Comparison of ENCODE assay signal across 26 cellular contexts in the genomic region with DNA sequence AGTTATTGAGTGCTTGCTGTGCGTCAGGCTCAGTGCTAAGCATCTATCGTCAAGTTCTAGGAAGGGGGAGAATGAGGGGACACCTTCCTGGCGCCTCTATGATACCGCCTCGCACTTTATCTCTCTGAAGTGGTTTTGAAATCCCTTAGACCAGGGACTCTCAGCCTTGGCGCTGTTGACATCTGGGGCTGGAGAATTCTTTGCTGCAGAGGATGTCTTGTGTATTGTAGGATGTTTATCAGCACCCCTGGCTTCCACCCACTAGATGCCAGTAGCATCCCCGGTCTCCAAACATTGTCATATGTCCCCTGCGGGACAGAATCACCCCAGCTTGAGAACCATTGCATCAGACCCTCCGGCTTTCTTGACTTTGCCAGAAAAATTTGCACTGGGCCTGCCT.
"Had no signal": no experiment of that assay in that cellular context is flagged by ENCODE, and none has a peak within 500 bp of the region (broad histone marks: within the 10 kb centered on the region; RNA-seq: fewer than 3 reads in every experiment).

No MANE protein-coding gene starts in this region.

- H3K27ac ChIP-seq: hepatocyte, left ventricle myocardium inferior, pancreas, prostate gland, skin epidermis, stomach, testis, thyroid gland, transverse colon, upper lobe of left lung, vagina had no signal

- ATAC-seq: mucosa of descending colon; naive thymus-derived CD8-positive, alpha-beta T cell; pancreas; right cardiac atrium; sciatic nerve; stimulated activated naive B cell treated with anti-CD40 and anti-IgM and Interleukin-4, amounts not matched to agents 10 μg/mL and 1 μg/mL and 100 μg/mL, for 72 hours; stimulated activated naive CD8-positive, alpha-beta T cell treated with anti-CD3 and anti-CD28 coated beads, Interleukin-15, Interleukin-2, amounts not matched to agents 100 U/mL and 50 U/mL, for 24 hours had no signal

- H3K79me2 ChIP-seq: hepatocyte had no signal

- H3K27me3 Mint-ChIP-seq: naive thymus-derived CD8-positive, alpha-beta T cell; stimulated activated naive B cell treated with anti-CD40 and anti-IgM and Interleukin-4, amounts not matched to agents 10 μg/mL and 1 μg/mL and 100 μg/mL, for 72 hours had no signal

- H3K4me2 ChIP-seq: hepatocyte had no signal

- H2AFZ ChIP-seq: hepatocyte had no signal

- H3K9me3 Mint-ChIP-seq: naive thymus-derived CD8-positive, alpha-beta T cell; stimulated activated naive B cell treated with anti-CD40 and anti-IgM and Interleukin-4, amounts not matched to agents 10 μg/mL and 1 μg/mL and 100 μg/mL, for 72 hours had no signal

- H3K27me3 ChIP-seq: hepatocyte, pancreas, stomach, testis, thyroid gland, transverse colon, upper lobe of left lung, vagina had no signal

- H3K4me3 ChIP-seq: hepatocyte, left ventricle myocardium inferior, lung, mucosa of descending colon, pancreas, prostate gland, skin epidermis, stomach, testis, thyroid gland, transverse colon, upper lobe of left lung, vagina had no signal

- H3K36me3 ChIP-seq: left ventricle myocardium inferior, pancreas, prostate gland, stomach, thyroid gland, transverse colon, upper lobe of left lung, vagina had no signal

- H3K9me3 ChIP-seq: left ventricle myocardium inferior, mucosa of descending colon, pancreas, prostate gland, stomach, testis, thyroid gland, transverse colon, upper lobe of left lung, vagina had no signal

- DNase-seq: islet precursor cell; left ventricle myocardium inferior; midbrain; mucosa of descending colon; naive thymus-derived CD8-positive, alpha-beta T cell; nucleus accumbens; pancreas; retina; right cardiac atrium; stimulated activated CD4-positive, alpha-beta T cell treated with anti-CD3 and anti-CD28 coated beads, Interleukin-12 subunit alpha, Interleukin-12 subunit beta, amount 100 ng/mL, for 4 hours; stimulated activated CD4-positive, alpha-beta T cell treated with anti-CD3 and anti-CD28 coated beads, Interleukin-15, amount 100 ng/mL, for 24 hours; stimulated activated CD4-positive, alpha-beta T cell treated with anti-CD3 and anti-CD28 coated beads, Interleukin-2, amount 100 ng/mL, for 24 hours; stimulated activated CD4-positive, alpha-beta T cell treated with anti-CD3 and anti-CD28 coated beads, Interleukin-4, amount 100 ng/mL, for 1 hour; stimulated activated naive B cell treated with anti-CD40 and anti-IgM and Interleukin-4, amounts not matched to agents 10 μg/mL and 1 μg/mL and 100 μg/mL, for 72 hours; stimulated activated naive CD8-positive, alpha-beta T cell treated with anti-CD3 and anti-CD28 coated beads, Interleukin-15, Interleukin-2, amounts not matched to agents 100 U/mL and 50 U/mL, for 24 hours; stomach; testis; thyroid gland; transverse colon had no signal

- H3K4me3 Mint-ChIP-seq: naive thymus-derived CD8-positive, alpha-beta T cell; stimulated activated naive B cell treated with anti-CD40 and anti-IgM and Interleukin-4, amounts not matched to agents 10 μg/mL and 1 μg/mL and 100 μg/mL, for 72 hours had no signal

- H3K27ac Mint-ChIP-seq: naive thymus-derived CD8-positive, alpha-beta T cell; stimulated activated naive B cell treated with anti-CD40 and anti-IgM and Interleukin-4, amounts not matched to agents 10 μg/mL and 1 μg/mL and 100 μg/mL, for 72 hours had no signal
